In genomic region chr13:52652170-52652979, GRCh38 we compare ENCODE assay signal across 1 cellular context.
TF ChIP-seq lines count a peak whose summit lies in the region.

TSS of gene SUGT1 (plus strand) at chr13:52652836. CDS start at chr13:52652921, 85 bp downstream.

TF ChIP-seq in K562, 482 proteins besides CTCF, POLR2A, EP300 and RAD21 (continued from another document and continues in another):
- TF ChIP-seq ZBTB2 (IDR thresholded peaks at IDR 0.05) (peak; percentile 41; the same call in 1 of the 2 replicates), KDM2B (CRISPR knock-in tag; IDR thresholded peaks at IDR 0.05) (no peak), FOXK2 (conservative IDR thresholded peaks at IDR 0.05 in 1 of 2, IDR thresholded peaks at IDR 0.05 in 1 of 2; ENCODE audit: low read depth in 2 of 2) (peak; percentile 76 to 88), EGR1 (conservative IDR thresholded peaks at IDR 0.05) (peak; percentile 88), TOE1 (IDR thresholded peaks at IDR 0.05; ENCODE audit: borderline replicate concordance) (peak; percentile 56; the same call in 1 of the 2 replicates), TOE1 (CRISPR knock-in tag; IDR thresholded peaks at IDR 0.05; ENCODE audit: borderline replicate concordance, low read depth) (no peak), SUPT5H (IDR thresholded peaks at IDR 0.05) (peak; percentile 77), TEAD1 (CRISPR knock-in tag; IDR thresholded peaks at IDR 0.05) (peak in 1 of 2 experiments; percentile 28; a peak in 1 of 4 replicates), ZNF407 (IDR thresholded peaks at IDR 0.05; ENCODE audit: low read depth) (peak; percentile 86), SAP30 (IDR thresholded peaks at IDR 0.05; ENCODE audit: borderline replicate concordance, insufficient read depth, low read depth, low read length, poor library complexity, severe bottlenecking) (peak; percentile 39), NR2C2 (CRISPR knock-in tag; IDR thresholded peaks at IDR 0.05) (no peak; the same call in 1 of the 2 replicates), NR2C2 (tag; IDR thresholded peaks at IDR 0.05) (peak; percentile 95), BACH1 (tag; IDR thresholded peaks at IDR 0.05) (peak; percentile 31; the same call in 1 of the 2 replicates), POLR2AphosphoS2 (IDR thresholded peaks at IDR 0.05; ENCODE audit: low read length) (0 out of 2 replicates have a peak, but pooled peaks have one; percentile 52), CREB3L1 (IDR thresholded peaks at IDR 0.05; ENCODE audit: borderline replicate concordance, low read depth) (peak; percentile 82; the same call in 1 of the 2 replicates), MYC (IDR thresholded peaks at IDR 0.05; ENCODE audit: low read depth, low read length) (no peak; the same call in 1 of the 2 replicates), MYC (CRISPR knock-in tag; IDR thresholded peaks at IDR 0.05; ENCODE audit: borderline replicate concordance, low read depth) (peak; percentile 53; the same call in 1 of the 2 replicates), MLLT1 (IDR thresholded peaks at IDR 0.05) (0 out of 4 replicates have a peak, but pooled peaks of 1 of the 2 experiments have one; percentile 38), ETV5 (CRISPR knock-in tag; IDR thresholded peaks at IDR 0.05; ENCODE audit: low read depth) (peak; percentile 50; the same call in 1 of the 2 replicates), KDM5B (IDR thresholded peaks at IDR 0.05; ENCODE audit: insufficient replicate concordance, low read depth, low read length) (peak; percentile 68), TBP (optimal IDR thresholded peaks at IDR 0.05; ENCODE audit: low read depth, low read length) (peak; percentile 86), E2F6 (IDR thresholded peaks at IDR 0.05; ENCODE audit: borderline replicate concordance in 1 of 2, extremely low read depth in 1 of 2, insufficient read depth in 1 of 2, insufficient read length in 1 of 2, low read depth in 1 of 2, low read length in 1 of 2, poor library complexity in 1 of 2, severe bottlenecking in 1 of 2) (peak in 1 of 2 experiments; percentile 86), NFRKB (IDR thresholded peaks at IDR 0.05; ENCODE audit: low read depth) (peak; percentile 98), JUNB (CRISPR knock-in tag; conservative IDR thresholded peaks at IDR 0.05) (no peak), HBP1 (CRISPR knock-in tag; IDR thresholded peaks at IDR 0.05) (no peak), PHB2 (IDR thresholded peaks at IDR 0.05; ENCODE audit: low read depth) (no peak), CREM (IDR thresholded peaks at IDR 0.05; ENCODE audit: low read depth) (peak; percentile 71), MAZ (CRISPR knock-in tag; conservative IDR thresholded peaks at IDR 0.05 in 1 of 2, IDR thresholded peaks at IDR 0.05 in 1 of 2) (peak; percentile 30 to 73; a peak in 2 of 4 replicates), FOXJ2 (tag; IDR thresholded peaks at IDR 0.05) (0 out of 2 replicates have a peak, but pooled peaks have one; percentile 26), XRCC5 (IDR thresholded peaks at IDR 0.05; ENCODE audit: low read depth, low read length) (peak; percentile 49; the same call in 1 of the 2 replicates), HNRNPLL (IDR thresholded peaks at IDR 0.05; ENCODE audit: low read depth, low read length, poor library complexity, severe bottlenecking) (peak; percentile 88), HDAC8 (tag; IDR thresholded peaks at IDR 0.05) (peak; percentile 56; the same call in 1 of the 2 replicates), ZKSCAN1 (IDR thresholded peaks at IDR 0.05; ENCODE audit: low read depth, low read length) (peak; percentile 50; the same call in 1 of the 2 replicates), FOXP4 (CRISPR knock-in tag; IDR thresholded peaks at IDR 0.05; ENCODE audit: borderline replicate concordance) (no peak), SIN3B (IDR thresholded peaks at IDR 0.05; ENCODE audit: low read depth) (peak; percentile 57), THAP12 (CRISPR knock-in tag; IDR thresholded peaks at IDR 0.05) (0 out of 2 replicates have a peak, but pooled peaks have one; percentile 9)
